Comparison of ENCODE assay signal across 19 cellular contexts in the genomic region with DNA sequence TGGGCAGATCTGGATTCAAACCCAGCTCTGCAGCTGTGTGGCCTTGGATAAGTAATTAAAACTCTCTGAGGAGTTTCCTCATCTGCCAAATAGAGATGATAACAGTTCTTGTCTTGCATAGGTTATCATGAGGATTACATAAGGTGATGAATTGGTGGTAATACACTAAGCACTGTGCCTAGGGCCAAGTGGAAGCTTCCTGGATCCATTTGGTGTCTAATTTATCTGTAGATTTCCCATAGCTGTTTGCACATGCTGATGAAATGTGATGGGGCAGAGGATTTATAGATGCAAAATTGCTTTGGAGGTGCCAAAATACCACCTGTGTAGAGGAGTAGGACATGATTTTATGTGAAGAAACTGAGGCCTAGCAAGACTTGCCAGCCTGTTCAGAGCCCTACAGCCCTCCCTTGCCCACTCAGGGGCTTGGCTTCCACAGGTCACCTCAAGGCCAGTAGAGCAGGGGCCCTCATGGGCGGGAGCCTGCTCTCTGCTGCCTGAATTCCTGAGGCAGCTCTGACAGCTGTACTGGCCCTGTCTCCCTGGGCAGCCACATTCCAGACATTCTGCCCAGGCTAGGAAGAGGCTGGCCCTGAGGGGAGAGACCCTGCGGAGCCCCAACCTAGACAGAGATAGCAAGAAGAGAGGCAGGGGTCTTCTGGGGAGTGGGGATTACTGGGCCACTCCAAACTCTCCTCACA. TPM values are rescaled to one million over a fixed set of nuclear protein-coding genes. Genes with fewer than 3 reads are reported as not detected.
A peak's percentile ranks its signal among the peaks of the same experiment; 100 is the strongest.
DNase-seq lines count a peak whose midpoint lies in the region; ATAC-seq, FAIRE-seq and TF ChIP-seq lines count a peak whose summit lies in the region.
"Had no signal": no experiment of that assay in that cellular context is flagged by ENCODE, and none has a peak within 500 bp of the region (broad histone marks: within the 10 kb centered on the region; RNA-seq: fewer than 3 reads in every experiment).

No MANE protein-coding gene starts in this region.

- peaks cover 68% of the 10 kb centered on the region for H3K4me1 Mint-ChIP-seq in osteocyte (ENCODE audit: unreplicated experiment)
- H3K4me1 Mint-ChIP-seq: activated naive CD8-positive, alpha-beta T cell treated with anti-CD3 and anti-CD28 coated beads for 36 hours had no signal

- H3K4me3 Mint-ChIP-seq in osteocyte (ENCODE audit: unreplicated experiment): no peak overlapping the region
- H3K4me3 Mint-ChIP-seq: activated naive CD8-positive, alpha-beta T cell treated with anti-CD3 and anti-CD28 coated beads for 36 hours had no signal

- H3K4me3 ChIP-seq in adipocyte (ENCODE audit: low read length) (no peak overlapping the region), right cardiac atrium (ENCODE audit: low read length) (no peak overlapping the region)

- H3K27ac Mint-ChIP-seq in osteocyte (ENCODE audit: unreplicated experiment): peak overlapping the region; percentile 59
- H3K27ac Mint-ChIP-seq: activated naive CD8-positive, alpha-beta T cell treated with anti-CD3 and anti-CD28 coated beads for 36 hours had no signal

- H3K27me3 Mint-ChIP-seq in osteocyte (ENCODE audit: unreplicated experiment): no peaks in the 10 kb centered on the region
- H3K27me3 Mint-ChIP-seq: activated naive CD8-positive, alpha-beta T cell treated with anti-CD3 and anti-CD28 coated beads for 36 hours had no signal

- H3K9me3 ChIP-seq in adipocyte (ENCODE audit: control insufficient read depth, low read length): no peaks in the 10 kb centered on the region
- no peaks in the 10 kb centered on the region for H3K9me3 ChIP-seq in right cardiac atrium (ENCODE audit: control insufficient read depth, low read length)

- H3K4me1 ChIP-seq in adipocyte (ENCODE audit: control insufficient read depth, insufficient read depth, low read length) (peaks cover 5% of the 10 kb centered on the region), right cardiac atrium (ENCODE audit: control insufficient read depth, insufficient read depth, low read length) (no peaks in the 10 kb centered on the region)

- FAIRE-seq in GM19239 (lab: Jason Lieb, UNC): no peak

- WGBS in right cardiac atrium: 52% methylated on average over 2 of the region's 2 CpGs

- H3K36me3 ChIP-seq in adipocyte (ENCODE audit: control insufficient read depth, insufficient read depth, low read length, severe bottlenecking): no peaks in the 10 kb centered on the region

- DNase-seq in EL: peak; percentile 48
- peak; percentile 58 for DNase-seq in adipocyte (ENCODE audit: low read depth)
- DNase-seq in right cardiac atrium: peak in 1 of 3 donors; percentile 41
- DNase-seq in osteocyte (ENCODE audit: extremely low spot score, unreplicated experiment): no peak
- DNase-seq in activated T-cell treated with anti-CD3 and anti-CD28 coated beads, Interleukin-2, amount 50 U/mL, for 48 hours: no peak
- no peak for DNase-seq in GM19239 (ENCODE audit: insufficient read length, low spot score)
- DNase-seq: activated CD8-positive, alpha-beta memory T cell treated with anti-CD3 and anti-CD28 coated beads, Interleukin-2, amount 50 U/mL, for 48 hours; activated naive CD8-positive, alpha-beta T cell treated with anti-CD3 and anti-CD28 coated beads for 36 hours; foreskin keratinocyte; NCI-H1417 treated with DMSO at 0.1 percent for 48 hours; NCI-H69; SHP77 treated with DMSO at 0.1 percent for 48 hours; stimulated activated CD4-positive, alpha-beta T cell treated with anti-CD3 and anti-CD28 coated beads, Interleukin-4, amount 100 ng/mL, for 24 hours; stimulated activated naive CD4-positive, alpha-beta T cell treated with Interleukin-2 at 50 U/mL for 16 hours had no signal

- H3K27me3 ChIP-seq in adipocyte (replicated peaks; ENCODE audit: control insufficient read depth, insufficient read depth, low read length): peaks cover 6% of the 10 kb centered on the region
- no peaks in the 10 kb centered on the region for H3K27me3 ChIP-seq in right cardiac atrium (ENCODE audit: control insufficient read depth, insufficient read depth)
- H3K27me3 ChIP-seq: foreskin keratinocyte had no signal

- H3K36me3 Mint-ChIP-seq in osteocyte (ENCODE audit: unreplicated experiment): no peaks in the 10 kb centered on the region
- H3K36me3 Mint-ChIP-seq: activated naive CD8-positive, alpha-beta T cell treated with anti-CD3 and anti-CD28 coated beads for 36 hours had no signal

- no peak for TF ChIP-seq CTCF in osteocyte (IDR thresholded peaks at IDR 0.05)

- no peaks in the 10 kb centered on the region for H3K9me3 Mint-ChIP-seq in osteocyte (ENCODE audit: unreplicated experiment)
- H3K9me3 Mint-ChIP-seq: activated naive CD8-positive, alpha-beta T cell treated with anti-CD3 and anti-CD28 coated beads for 36 hours had no signal

- intact Hi-C loops in right cardiac atrium (cut with DNase I): no loop called here

- ATAC-seq in right cardiac atrium (peak; percentile 65 to 72), HG03025 (IDR thresholded peaks at IDR 0.05; ENCODE audit: low FRiP score, unreplicated experiment) (no peak), GM21423 (IDR thresholded peaks at IDR 0.05; ENCODE audit: unreplicated experiment) (no peak)
- ATAC-seq: foreskin keratinocyte, left lobe of liver had no signal

- no peak overlapping the region for H3K27ac ChIP-seq in right cardiac atrium (ENCODE audit: low read length)
- H3K27ac ChIP-seq: C4-2B, foreskin keratinocyte, VCaP had no signal

- H3K9ac ChIP-seq in adipocyte (ENCODE audit: low read length): no peak overlapping the region

RNA-seq across cellular contexts. Expression of a gene that starts 5.9 kb away (rescaled TPM):
- total RNA-seq in right cardiac atrium (under 1 TPM in 1 of 4 donors, not detected in 3; 0.03 TPM), osteocyte (30.1 and 38.4 TPM in 2 replicates)
- polyA plus RNA-seq in right cardiac atrium: under 0.01 TPM
- total RNA-seq: activated naive CD8-positive, alpha-beta T cell treated with anti-CD3 and anti-CD28 coated beads for 36 hours; left lobe of liver had no signal

Comparison
In these comparisons a context has a peak if more than half of its experiments do, and no peak if none do; other contexts are left out.
1. DNase-seq: peak in EL (single experiment) and adipocyte (single experiment); none in osteocyte (single experiment), activated T-cell treated with anti-CD3 and anti-CD28 coated beads, Interleukin-2, amount 50 U/mL, for 48 hours (0 of 2) and GM19239 (single experiment).
2. ATAC-seq: peak in right cardiac atrium (2 of 2); none in HG03025 (single experiment) and GM21423 (single experiment).
3. RNA of a gene that starts 5.9 kb away (total RNA-seq): 30.1 to 38.4 TPM in osteocyte; 0.03 TPM in right cardiac atrium; every median in the first group is over 10 times any median in the second.